1 cellular context compared by ENCODE assay signal in the genomic region with DNA sequence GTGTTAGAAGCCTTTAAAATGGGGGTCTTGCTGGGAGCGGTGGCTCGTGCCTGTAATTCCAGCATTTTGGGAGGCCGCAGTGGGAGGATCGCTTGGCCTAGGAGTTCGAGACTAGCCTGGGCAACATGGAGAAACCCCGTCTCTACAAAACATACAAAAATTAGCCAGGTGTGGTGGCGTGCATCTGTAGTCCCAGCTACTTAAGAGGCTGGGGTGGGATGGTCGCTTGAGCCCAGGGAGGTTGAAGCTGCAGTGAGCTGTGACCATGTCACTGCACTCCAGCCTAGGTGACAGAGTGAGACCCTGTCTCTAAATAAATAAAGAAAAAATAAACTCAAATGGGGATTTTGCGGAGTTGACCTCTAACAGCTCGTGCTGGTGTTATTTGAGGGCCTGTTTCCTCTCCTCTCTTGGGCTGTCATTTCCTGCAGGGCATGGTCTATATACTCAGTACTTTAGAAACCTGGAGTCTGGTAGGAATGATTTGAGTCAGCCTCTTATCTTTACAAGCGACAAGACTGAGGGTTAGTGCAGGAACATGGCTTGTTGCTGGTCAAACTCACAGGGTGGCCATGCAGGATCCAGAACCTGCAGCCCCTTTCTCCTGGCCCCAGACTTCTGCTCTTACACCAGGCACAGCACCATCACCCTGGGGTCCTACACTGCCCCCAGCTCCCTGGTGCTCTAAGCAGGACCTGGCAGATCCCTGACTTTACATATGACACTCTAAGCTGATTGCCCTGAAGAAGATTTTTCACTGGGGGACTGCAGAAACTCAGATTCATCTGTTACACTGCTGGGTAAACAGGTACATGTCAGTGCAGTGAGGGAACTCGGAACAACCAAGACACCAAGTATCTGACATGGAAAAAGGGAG.
TF ChIP-seq lines count a peak whose summit lies in the region.

No MANE protein-coding gene starts in this region.

TF ChIP-seq in HepG2, 621 proteins besides CTCF, POLR2A, EP300 and RAD21:
- TF ChIP-seq ZNF878 (CRISPR knock-in tag; IDR thresholded peaks at IDR 0.05) (no peak), YEATS2 (CRISPR knock-in tag; IDR thresholded peaks at IDR 0.05; ENCODE audit: borderline replicate concordance) (no peak), ZFYVE20 (CRISPR knock-in tag; IDR thresholded peaks at IDR 0.05; ENCODE audit: borderline replicate concordance, low read depth) (no peak), ZNF101 (CRISPR knock-in tag; IDR thresholded peaks at IDR 0.05; ENCODE audit: borderline replicate concordance, low read depth) (no peak), ZNF10 (CRISPR knock-in tag; IDR thresholded peaks at IDR 0.05; ENCODE audit: borderline replicate concordance, low read depth) (no peak), ZNF629 (CRISPR knock-in tag; conservative IDR thresholded peaks at IDR 0.05) (no peak), MTA3 (CRISPR knock-in tag; IDR thresholded peaks at IDR 0.05) (no peak), SCMH1 (CRISPR knock-in tag; IDR thresholded peaks at IDR 0.05; ENCODE audit: borderline replicate concordance) (no peak), PHF8 (CRISPR knock-in tag; IDR thresholded peaks at IDR 0.05) (no peak), ZNF333 (CRISPR knock-in tag; IDR thresholded peaks at IDR 0.05; ENCODE audit: borderline replicate concordance) (no peak), ZNF879 (CRISPR knock-in tag; IDR thresholded peaks at IDR 0.05) (no peak), CENPX (CRISPR knock-in tag; IDR thresholded peaks at IDR 0.05) (no peak)
- TF ChIP-seq, protein P1, sequence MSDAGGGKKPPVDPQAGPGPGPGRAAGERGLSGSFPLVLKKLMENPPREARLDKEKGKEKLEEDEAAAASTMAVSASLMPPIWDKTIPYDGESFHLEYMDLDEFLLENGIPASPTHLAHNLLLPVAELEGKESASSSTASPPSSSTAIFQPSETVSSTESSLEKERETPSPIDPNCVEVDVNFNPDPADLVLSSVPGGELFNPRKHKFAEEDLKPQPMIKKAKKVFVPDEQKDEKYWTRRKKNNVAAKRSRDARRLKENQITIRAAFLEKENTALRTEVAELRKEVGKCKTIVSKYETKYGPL (CRISPR knock-in tag; IDR thresholded peaks at IDR 0.05): no peak
- TF ChIP-seq, protein P2, sequence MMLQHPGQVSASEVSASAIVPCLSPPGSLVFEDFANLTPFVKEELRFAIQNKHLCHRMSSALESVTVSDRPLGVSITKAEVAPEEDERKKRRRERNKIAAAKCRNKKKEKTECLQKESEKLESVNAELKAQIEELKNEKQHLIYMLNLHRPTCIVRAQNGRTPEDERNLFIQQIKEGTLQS (CRISPR knock-in tag; IDR thresholded peaks at IDR 0.05): no peak
- TF ChIP-seq, protein P3, sequence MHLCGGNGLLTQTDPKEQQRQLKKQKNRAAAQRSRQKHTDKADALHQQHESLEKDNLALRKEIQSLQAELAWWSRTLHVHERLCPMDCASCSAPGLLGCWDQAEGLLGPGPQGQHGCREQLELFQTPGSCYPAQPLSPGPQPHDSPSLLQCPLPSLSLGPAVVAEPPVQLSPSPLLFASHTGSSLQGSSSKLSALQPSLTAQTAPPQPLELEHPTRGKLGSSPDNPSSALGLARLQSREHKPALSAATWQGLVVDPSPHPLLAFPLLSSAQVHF (CRISPR knock-in tag; IDR thresholded peaks at IDR 0.05): no peak
